ENCODE assay signal across 1 cellular context in the genomic region with DNA sequence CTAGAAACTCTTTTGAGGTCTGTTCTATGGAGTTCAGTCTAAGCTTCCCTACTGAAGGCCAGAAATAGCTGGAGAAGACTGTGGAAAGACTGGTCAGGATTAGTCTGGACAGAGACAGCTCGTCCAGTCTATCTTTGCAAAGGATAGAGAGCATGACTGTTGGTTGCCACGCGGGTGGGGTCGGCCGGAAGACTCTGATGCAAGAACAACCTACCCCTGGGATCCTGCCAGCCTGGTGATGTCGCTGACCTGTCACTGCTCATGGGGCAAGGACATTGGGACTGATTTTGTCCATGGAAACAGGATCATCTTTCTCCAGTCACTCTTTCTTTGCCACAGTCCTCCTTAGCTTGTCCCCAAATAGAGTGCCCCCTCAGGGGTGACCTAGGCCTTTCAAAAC.
TF ChIP-seq lines count a peak whose summit lies in the region.

No MANE protein-coding gene starts in this region.

TF ChIP-seq in WTC11, 78 proteins besides CTCF, POLR2A, EP300 and RAD21:
- TF ChIP-seq, protein P1, sequence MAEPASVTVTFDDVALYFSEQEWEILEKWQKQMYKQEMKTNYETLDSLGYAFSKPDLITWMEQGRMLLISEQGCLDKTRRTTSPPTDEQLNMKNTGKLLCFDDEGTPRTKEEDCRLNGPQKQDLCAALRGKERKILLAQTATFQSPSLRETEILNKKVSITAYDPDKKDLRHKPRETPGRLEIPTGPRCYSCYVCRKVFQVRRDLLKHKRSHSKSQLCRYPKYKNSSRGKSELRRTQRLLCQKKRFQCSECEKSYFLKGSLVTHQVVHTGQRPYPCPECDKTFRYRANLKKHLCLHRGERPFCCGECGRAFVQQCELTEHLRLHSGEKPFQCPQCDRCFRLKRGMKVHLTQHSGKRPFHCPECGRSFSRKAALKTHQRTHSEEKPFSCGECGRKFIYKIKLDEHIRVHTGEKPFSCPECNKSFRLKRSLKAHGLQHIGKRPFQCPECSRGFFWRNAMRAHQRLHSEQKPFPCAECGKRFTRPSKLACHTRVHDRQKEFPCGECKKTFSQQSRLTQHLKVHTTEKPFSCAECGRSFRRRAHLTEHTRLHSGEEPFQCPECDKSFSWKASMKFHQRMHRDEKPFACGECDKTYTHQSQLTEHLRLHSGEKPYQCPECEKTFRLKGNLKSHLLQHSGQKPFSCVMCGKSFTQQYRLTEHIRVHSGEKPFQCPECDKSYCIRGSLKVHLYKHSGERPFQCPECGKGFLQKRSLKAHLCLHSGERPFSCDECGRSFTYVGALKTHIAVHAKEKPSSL (CRISPR knock-in tag; conservative IDR thresholded peaks at IDR 0.05): no peak
- TF ChIP-seq, protein P2, sequence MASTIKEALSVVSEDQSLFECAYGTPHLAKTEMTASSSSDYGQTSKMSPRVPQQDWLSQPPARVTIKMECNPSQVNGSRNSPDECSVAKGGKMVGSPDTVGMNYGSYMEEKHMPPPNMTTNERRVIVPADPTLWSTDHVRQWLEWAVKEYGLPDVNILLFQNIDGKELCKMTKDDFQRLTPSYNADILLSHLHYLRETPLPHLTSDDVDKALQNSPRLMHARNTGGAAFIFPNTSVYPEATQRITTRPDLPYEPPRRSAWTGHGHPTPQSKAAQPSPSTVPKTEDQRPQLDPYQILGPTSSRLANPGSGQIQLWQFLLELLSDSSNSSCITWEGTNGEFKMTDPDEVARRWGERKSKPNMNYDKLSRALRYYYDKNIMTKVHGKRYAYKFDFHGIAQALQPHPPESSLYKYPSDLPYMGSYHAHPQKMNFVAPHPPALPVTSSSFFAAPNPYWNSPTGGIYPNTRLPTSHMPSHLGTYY (CRISPR knock-in tag; IDR thresholded peaks at IDR 0.05): no peak
- TF ChIP-seq, protein P3, sequence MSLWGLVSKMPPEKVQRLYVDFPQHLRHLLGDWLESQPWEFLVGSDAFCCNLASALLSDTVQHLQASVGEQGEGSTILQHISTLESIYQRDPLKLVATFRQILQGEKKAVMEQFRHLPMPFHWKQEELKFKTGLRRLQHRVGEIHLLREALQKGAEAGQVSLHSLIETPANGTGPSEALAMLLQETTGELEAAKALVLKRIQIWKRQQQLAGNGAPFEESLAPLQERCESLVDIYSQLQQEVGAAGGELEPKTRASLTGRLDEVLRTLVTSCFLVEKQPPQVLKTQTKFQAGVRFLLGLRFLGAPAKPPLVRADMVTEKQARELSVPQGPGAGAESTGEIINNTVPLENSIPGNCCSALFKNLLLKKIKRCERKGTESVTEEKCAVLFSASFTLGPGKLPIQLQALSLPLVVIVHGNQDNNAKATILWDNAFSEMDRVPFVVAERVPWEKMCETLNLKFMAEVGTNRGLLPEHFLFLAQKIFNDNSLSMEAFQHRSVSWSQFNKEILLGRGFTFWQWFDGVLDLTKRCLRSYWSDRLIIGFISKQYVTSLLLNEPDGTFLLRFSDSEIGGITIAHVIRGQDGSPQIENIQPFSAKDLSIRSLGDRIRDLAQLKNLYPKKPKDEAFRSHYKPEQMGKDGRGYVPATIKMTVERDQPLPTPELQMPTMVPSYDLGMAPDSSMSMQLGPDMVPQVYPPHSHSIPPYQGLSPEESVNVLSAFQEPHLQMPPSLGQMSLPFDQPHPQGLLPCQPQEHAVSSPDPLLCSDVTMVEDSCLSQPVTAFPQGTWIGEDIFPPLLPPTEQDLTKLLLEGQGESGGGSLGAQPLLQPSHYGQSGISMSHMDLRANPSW (CRISPR knock-in tag; conservative IDR thresholded peaks at IDR 0.05; ENCODE audit: low read depth): no peak
- no peak for TF ChIP-seq ZNF423 (CRISPR knock-in tag; IDR thresholded peaks at IDR 0.05)
- TF ChIP-seq, protein P4, sequence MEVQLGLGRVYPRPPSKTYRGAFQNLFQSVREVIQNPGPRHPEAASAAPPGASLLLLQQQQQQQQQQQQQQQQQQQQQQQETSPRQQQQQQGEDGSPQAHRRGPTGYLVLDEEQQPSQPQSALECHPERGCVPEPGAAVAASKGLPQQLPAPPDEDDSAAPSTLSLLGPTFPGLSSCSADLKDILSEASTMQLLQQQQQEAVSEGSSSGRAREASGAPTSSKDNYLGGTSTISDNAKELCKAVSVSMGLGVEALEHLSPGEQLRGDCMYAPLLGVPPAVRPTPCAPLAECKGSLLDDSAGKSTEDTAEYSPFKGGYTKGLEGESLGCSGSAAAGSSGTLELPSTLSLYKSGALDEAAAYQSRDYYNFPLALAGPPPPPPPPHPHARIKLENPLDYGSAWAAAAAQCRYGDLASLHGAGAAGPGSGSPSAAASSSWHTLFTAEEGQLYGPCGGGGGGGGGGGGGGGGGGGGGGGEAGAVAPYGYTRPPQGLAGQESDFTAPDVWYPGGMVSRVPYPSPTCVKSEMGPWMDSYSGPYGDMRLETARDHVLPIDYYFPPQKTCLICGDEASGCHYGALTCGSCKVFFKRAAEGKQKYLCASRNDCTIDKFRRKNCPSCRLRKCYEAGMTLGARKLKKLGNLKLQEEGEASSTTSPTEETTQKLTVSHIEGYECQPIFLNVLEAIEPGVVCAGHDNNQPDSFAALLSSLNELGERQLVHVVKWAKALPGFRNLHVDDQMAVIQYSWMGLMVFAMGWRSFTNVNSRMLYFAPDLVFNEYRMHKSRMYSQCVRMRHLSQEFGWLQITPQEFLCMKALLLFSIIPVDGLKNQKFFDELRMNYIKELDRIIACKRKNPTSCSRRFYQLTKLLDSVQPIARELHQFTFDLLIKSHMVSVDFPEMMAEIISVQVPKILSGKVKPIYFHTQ (CRISPR knock-in tag; IDR thresholded peaks at IDR 0.05): no peak
- TF ChIP-seq, protein P5, sequence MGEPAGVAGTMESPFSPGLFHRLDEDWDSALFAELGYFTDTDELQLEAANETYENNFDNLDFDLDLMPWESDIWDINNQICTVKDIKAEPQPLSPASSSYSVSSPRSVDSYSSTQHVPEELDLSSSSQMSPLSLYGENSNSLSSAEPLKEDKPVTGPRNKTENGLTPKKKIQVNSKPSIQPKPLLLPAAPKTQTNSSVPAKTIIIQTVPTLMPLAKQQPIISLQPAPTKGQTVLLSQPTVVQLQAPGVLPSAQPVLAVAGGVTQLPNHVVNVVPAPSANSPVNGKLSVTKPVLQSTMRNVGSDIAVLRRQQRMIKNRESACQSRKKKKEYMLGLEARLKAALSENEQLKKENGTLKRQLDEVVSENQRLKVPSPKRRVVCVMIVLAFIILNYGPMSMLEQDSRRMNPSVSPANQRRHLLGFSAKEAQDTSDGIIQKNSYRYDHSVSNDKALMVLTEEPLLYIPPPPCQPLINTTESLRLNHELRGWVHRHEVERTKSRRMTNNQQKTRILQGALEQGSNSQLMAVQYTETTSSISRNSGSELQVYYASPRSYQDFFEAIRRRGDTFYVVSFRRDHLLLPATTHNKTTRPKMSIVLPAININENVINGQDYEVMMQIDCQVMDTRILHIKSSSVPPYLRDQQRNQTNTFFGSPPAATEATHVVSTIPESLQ (CRISPR knock-in tag; IDR thresholded peaks at IDR 0.05): no peak
- TF ChIP-seq SP1 (CRISPR knock-in tag; conservative IDR thresholded peaks at IDR 0.05): no peak
- TF ChIP-seq, protein P6, sequence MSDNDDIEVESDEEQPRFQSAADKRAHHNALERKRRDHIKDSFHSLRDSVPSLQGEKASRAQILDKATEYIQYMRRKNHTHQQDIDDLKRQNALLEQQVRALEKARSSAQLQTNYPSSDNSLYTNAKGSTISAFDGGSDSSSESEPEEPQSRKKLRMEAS (CRISPR knock-in tag; IDR thresholded peaks at IDR 0.05): no peak
- no peak for TF ChIP-seq NR2C2 (CRISPR knock-in tag; IDR thresholded peaks at IDR 0.05)
- TF ChIP-seq KAT7 (CRISPR knock-in tag; IDR thresholded peaks at IDR 0.05; ENCODE audit: borderline replicate concordance): no peak
- TF ChIP-seq, protein P7, sequence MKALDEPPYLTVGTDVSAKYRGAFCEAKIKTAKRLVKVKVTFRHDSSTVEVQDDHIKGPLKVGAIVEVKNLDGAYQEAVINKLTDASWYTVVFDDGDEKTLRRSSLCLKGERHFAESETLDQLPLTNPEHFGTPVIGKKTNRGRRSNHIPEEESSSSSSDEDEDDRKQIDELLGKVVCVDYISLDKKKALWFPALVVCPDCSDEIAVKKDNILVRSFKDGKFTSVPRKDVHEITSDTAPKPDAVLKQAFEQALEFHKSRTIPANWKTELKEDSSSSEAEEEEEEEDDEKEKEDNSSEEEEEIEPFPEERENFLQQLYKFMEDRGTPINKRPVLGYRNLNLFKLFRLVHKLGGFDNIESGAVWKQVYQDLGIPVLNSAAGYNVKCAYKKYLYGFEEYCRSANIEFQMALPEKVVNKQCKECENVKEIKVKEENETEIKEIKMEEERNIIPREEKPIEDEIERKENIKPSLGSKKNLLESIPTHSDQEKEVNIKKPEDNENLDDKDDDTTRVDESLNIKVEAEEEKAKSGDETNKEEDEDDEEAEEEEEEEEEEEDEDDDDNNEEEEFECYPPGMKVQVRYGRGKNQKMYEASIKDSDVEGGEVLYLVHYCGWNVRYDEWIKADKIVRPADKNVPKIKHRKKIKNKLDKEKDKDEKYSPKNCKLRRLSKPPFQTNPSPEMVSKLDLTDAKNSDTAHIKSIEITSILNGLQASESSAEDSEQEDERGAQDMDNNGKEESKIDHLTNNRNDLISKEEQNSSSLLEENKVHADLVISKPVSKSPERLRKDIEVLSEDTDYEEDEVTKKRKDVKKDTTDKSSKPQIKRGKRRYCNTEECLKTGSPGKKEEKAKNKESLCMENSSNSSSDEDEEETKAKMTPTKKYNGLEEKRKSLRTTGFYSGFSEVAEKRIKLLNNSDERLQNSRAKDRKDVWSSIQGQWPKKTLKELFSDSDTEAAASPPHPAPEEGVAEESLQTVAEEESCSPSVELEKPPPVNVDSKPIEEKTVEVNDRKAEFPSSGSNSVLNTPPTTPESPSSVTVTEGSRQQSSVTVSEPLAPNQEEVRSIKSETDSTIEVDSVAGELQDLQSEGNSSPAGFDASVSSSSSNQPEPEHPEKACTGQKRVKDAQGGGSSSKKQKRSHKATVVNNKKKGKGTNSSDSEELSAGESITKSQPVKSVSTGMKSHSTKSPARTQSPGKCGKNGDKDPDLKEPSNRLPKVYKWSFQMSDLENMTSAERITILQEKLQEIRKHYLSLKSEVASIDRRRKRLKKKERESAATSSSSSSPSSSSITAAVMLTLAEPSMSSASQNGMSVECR (CRISPR knock-in tag; IDR thresholded peaks at IDR 0.05; ENCODE audit: borderline replicate concordance): no peak
- no peak for TF ChIP-seq ZNF416 (CRISPR knock-in tag; IDR thresholded peaks at IDR 0.05)
- no peak for TF ChIP-seq SOX15 (CRISPR knock-in tag; IDR thresholded peaks at IDR 0.05)
- no peak for TF ChIP-seq TEAD4 (CRISPR knock-in tag; IDR thresholded peaks at IDR 0.05)
- TF ChIP-seq NFE2L1 (CRISPR knock-in tag; IDR thresholded peaks at IDR 0.05): no peak
- no peak for TF ChIP-seq ETV6 (CRISPR knock-in tag; IDR thresholded peaks at IDR 0.05)
